Comparison of ENCODE assay signal across 29 cellular contexts in the genomic region with DNA sequence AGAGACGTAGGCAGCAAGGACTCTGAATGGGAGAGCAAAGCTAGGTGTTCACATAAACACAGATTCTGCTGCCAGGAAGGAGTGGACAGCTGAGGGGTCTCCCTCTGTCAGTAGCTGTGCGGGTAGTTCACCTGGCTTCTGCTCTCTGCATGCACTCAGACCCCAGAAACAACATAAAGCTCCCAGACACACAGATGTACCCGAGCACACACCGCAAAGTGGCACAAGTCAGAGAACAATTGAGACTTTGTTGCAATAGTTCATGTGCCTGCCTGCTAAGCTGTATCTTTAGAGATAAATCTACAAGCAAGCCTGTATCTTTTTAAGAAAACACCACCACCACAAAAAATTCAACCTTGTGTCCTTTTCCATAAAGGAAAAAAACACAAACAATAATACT.
"Had no signal": no experiment of that assay in that cellular context is flagged by ENCODE, and none has a peak within 500 bp of the region (broad histone marks: within the 10 kb centered on the region; RNA-seq: fewer than 3 reads in every experiment).

No MANE protein-coding gene starts in this region.

- ATAC-seq: activated CD4-positive, CD25-positive, alpha-beta regulatory T cell treated with anti-CD3 and anti-CD28 coated beads, Interleukin-2, amount 50 U/mL, for 24 hours; activated T-helper 17 cell treated with anti-CD3 and anti-CD28 coated beads, Interleukin-2, amount 50 U/mL, for 72 hours; T-helper 17 cell had no signal

- H3K36me3 Mint-ChIP-seq: activated CD4-positive, alpha-beta memory T cell treated with anti-CD3 and anti-CD28 coated beads for 36 hours; activated naive CD8-positive, alpha-beta T cell had no signal

- H3K27ac ChIP-seq: brain microvascular endothelial cell, dorsolateral prefrontal cortex, epithelial cell of prostate, esophagus squamous epithelium, WERI-Rb-1 had no signal

- H3K4me3 Mint-ChIP-seq: activated B cell treated with CpG ODN at 0.5 μM for 24 hours; activated CD4-positive, alpha-beta memory T cell treated with anti-CD3 and anti-CD28 coated beads for 36 hours; activated naive CD8-positive, alpha-beta T cell; activated T-cell treated with anti-CD3 and anti-CD28 coated beads, Interleukin-2, amount 50 U/mL, for 24 hours; activated T-helper 17 cell treated with anti-CD3 and anti-CD28 coated beads, Interleukin-2, amount 50 U/mL, for 72 hours; central memory CD8-positive, alpha-beta T cell; dendritic cell treated with granulocyte-macrophage colony-stimulating factor and Interleukin-4, amounts not matched to agents 40 ng/mL and 50 ng/mL, for 4 days; T-helper 17 cell; T-helper 2 cell treated with Interferon-gamma antibody and Interleukin-4, amounts not matched to agents 5 μg/mL and 100 μg/mL, for 36 hours had no signal

- H3K27me3 ChIP-seq: brain microvascular endothelial cell, dorsolateral prefrontal cortex, esophagus squamous epithelium had no signal

- H3K36me3 ChIP-seq: brain microvascular endothelial cell, esophagus squamous epithelium, WERI-Rb-1 had no signal

- H3K4me1 ChIP-seq: esophagus squamous epithelium had no signal

- DNase-seq: activated B cell treated with CpG ODN at 0.5 μM for 24 hours; activated CD4-positive, alpha-beta memory T cell treated with anti-CD3 and anti-CD28 coated beads for 36 hours; activated CD4-positive, alpha-beta T cell treated with anti-CD3 and anti-CD28 coated beads for 48 hours; activated CD4-positive, alpha-beta T cell treated with anti-CD3 and anti-CD28 coated beads, Interleukin-2, amount 50 U/mL, for 1 hour; activated CD8-positive, alpha-beta memory T cell treated with anti-CD3 and anti-CD28 coated beads, Interleukin-2, amount 50 U/mL, for 48 hours; activated effector memory CD4-positive, alpha-beta T cell treated with Interleukin-2 at 50 U/mL for 16 hours; activated gamma-delta T cell treated with Interleukin-2 at 50 U/mL for 16 hours; activated naive CD4-positive, alpha-beta T cell treated with anti-CD3 and anti-CD28 coated beads, Interleukin-2, amount 50 U/mL, for 16 hours; activated naive CD4-positive, alpha-beta T cell treated with Interleukin-2 at 50 U/mL for 16 hours; activated T-cell treated with anti-CD3 and anti-CD28 coated beads for 4 hours; activated T-cell treated with anti-CD3 and anti-CD28 coated beads, Interleukin-2, amount 50 U/mL, for 24 hours; amniotic stem cell; anterior cingulate cortex; brain microvascular endothelial cell; dorsolateral prefrontal cortex; effector memory CD4-positive, alpha-beta T cell; esophagus squamous epithelium; head of caudate nucleus; T-helper 1 cell; T-helper 17 cell; T1000; WERI-Rb-1 had no signal

- H3K9me3 ChIP-seq: esophagus squamous epithelium had no signal

- H3K4me1 Mint-ChIP-seq: activated B cell treated with CpG ODN at 0.5 μM for 24 hours; activated T-helper 17 cell treated with anti-CD3 and anti-CD28 coated beads, Interleukin-2, amount 50 U/mL, for 72 hours; central memory CD8-positive, alpha-beta T cell; T-helper 17 cell had no signal

- H3K27me3 Mint-ChIP-seq: activated B cell treated with CpG ODN at 0.5 μM for 24 hours; activated CD4-positive, alpha-beta memory T cell treated with anti-CD3 and anti-CD28 coated beads for 36 hours; activated naive CD8-positive, alpha-beta T cell; activated T-cell treated with anti-CD3 and anti-CD28 coated beads, Interleukin-2, amount 50 U/mL, for 24 hours; activated T-helper 17 cell treated with anti-CD3 and anti-CD28 coated beads, Interleukin-2, amount 50 U/mL, for 72 hours; central memory CD8-positive, alpha-beta T cell; dendritic cell treated with granulocyte-macrophage colony-stimulating factor and Interleukin-4, amounts not matched to agents 40 ng/mL and 50 ng/mL, for 4 days; T-helper 17 cell had no signal

- H3K27ac Mint-ChIP-seq: activated B cell treated with CpG ODN at 0.5 μM for 24 hours; activated CD4-positive, alpha-beta memory T cell treated with anti-CD3 and anti-CD28 coated beads for 36 hours; activated naive CD8-positive, alpha-beta T cell; activated T-cell treated with anti-CD3 and anti-CD28 coated beads, Interleukin-2, amount 50 U/mL, for 24 hours; activated T-helper 17 cell treated with anti-CD3 and anti-CD28 coated beads, Interleukin-2, amount 50 U/mL, for 72 hours; dendritic cell treated with granulocyte-macrophage colony-stimulating factor and Interleukin-4, amounts not matched to agents 40 ng/mL and 50 ng/mL, for 4 days; T-helper 17 cell; T-helper 2 cell treated with Interferon-gamma antibody and Interleukin-4, amounts not matched to agents 5 μg/mL and 100 μg/mL, for 36 hours had no signal

- H3K4me3 ChIP-seq: dorsolateral prefrontal cortex, esophagus squamous epithelium had no signal
